In genomic region chr1:235325139-235325538, GRCh38 we compare ENCODE assay signal across 12 cellular contexts. TPM values are rescaled to one million over a fixed set of nuclear protein-coding genes. Genes with fewer than 3 reads are reported as not detected.
DNase-seq lines count a peak whose midpoint lies in the region; ATAC-seq, FAIRE-seq and TF ChIP-seq lines count a peak whose summit lies in the region.
"Had no signal": no experiment of that assay in that cellular context is flagged by ENCODE, and none has a peak within 500 bp of the region (broad histone marks: within the 10 kb centered on the region; RNA-seq: fewer than 3 reads in every experiment).

No MANE protein-coding gene starts in this region.

- DNase-seq in A549 (ENCODE audit: low read depth in 1 of 2, low spot score in 1 of 2) (no peak), memory B cell (ENCODE audit: low spot score in 2 of 2) (no peak), sciatic nerve (ENCODE audit: low spot score) (no peak), NCI-H345 treated with DMSO at 0.1 percent for 48 hours (lab: John Stamatoyannopoulos, UW; ENCODE audit: unreplicated experiment) (no peak)
- no peak for DNase-seq in activated naive CD8-positive, alpha-beta T cell treated with anti-CD3 and anti-CD28 coated beads, Interleukin-2, amount 50 U/mL, for 24 hours
- DNase-seq: activated CD4-positive, CD25-positive, alpha-beta regulatory T cell treated with anti-CD3 and anti-CD28 coated beads, Interleukin-2, amount 50 U/mL, for 72 hours; DMS153; effector CD8-positive, alpha-beta T cell; substantia nigra had no signal

- CTCF ChIA-PET in A549 (lab: Yijun Ruan, JAX): interaction anchor here (1.4 to 6.7 kb wide), 4 partner anchors 11 to 180 kb away, joined by 3 to 37 read pairs (median 6); no protein-coding TSS in a partner anchor
- CTCF ChIA-PET in HEK293 (lab: Yijun Ruan, JAX): interaction anchor here (1.5 to 3.4 kb wide), 3 partner anchors 18 to 91 kb away, joined by 4 to 23 read pairs (median 8); no protein-coding TSS in a partner anchor

- no peaks in the 10 kb centered on the region for H3K27me3 Mint-ChIP-seq in activated naive CD8-positive, alpha-beta T cell treated with anti-CD3 and anti-CD28 coated beads, Interleukin-2, amount 50 U/mL, for 24 hours
- H3K27me3 Mint-ChIP-seq in memory B cell: no peaks in the 10 kb centered on the region

- peak overlapping the region; percentile 90 for H3K27ac Mint-ChIP-seq in activated naive CD8-positive, alpha-beta T cell treated with anti-CD3 and anti-CD28 coated beads, Interleukin-2, amount 50 U/mL, for 24 hours
- H3K27ac Mint-ChIP-seq in memory B cell: no peak overlapping the region

- POLR2A ChIA-PET in A549 (lab: Yijun Ruan, JAX): no interaction called here
- POLR2A ChIA-PET in HEK293 (lab: Yijun Ruan, JAX): interaction anchor here (0.9 to 1.4 kb wide), 4 partner anchors 11 to 83 kb away, joined by 3 read pairs; partner anchors contain the start of gene TBCE

- H3K9me3 ChIP-seq in A549: no peaks in the 10 kb centered on the region
- no peaks in the 10 kb centered on the region for H3K9me3 ChIP-seq in HEK293 (ENCODE audit: control insufficient read depth, insufficient read depth, low read depth, low read length)

- H3K9me3 Mint-ChIP-seq in activated naive CD8-positive, alpha-beta T cell treated with anti-CD3 and anti-CD28 coated beads, Interleukin-2, amount 50 U/mL, for 24 hours: no peaks in the 10 kb centered on the region
- H3K9me3 Mint-ChIP-seq in memory B cell: no peaks in the 10 kb centered on the region

- H3K36me3 Mint-ChIP-seq in activated naive CD8-positive, alpha-beta T cell treated with anti-CD3 and anti-CD28 coated beads, Interleukin-2, amount 50 U/mL, for 24 hours (ENCODE audit: low read depth): peaks cover 31% of the 10 kb centered on the region
- H3K36me3 Mint-ChIP-seq in memory B cell: peaks cover 19% of the 10 kb centered on the region

- H3K4me1 ChIP-seq in A549: peaks cover 23% of the 10 kb centered on the region; the same call in 2 of the 3 replicates
- H3K4me1 ChIP-seq in HEK293 (ENCODE audit: control insufficient read depth, insufficient read depth, low read length): peaks cover 20% of the 10 kb centered on the region

- intact Hi-C loops in sciatic nerve (cut with DNase I): no loop called here

- no peak for FAIRE-seq in A549 (lab: Jason Lieb, UNC)

- no peak for ATAC-seq in A549
- no peak for ATAC-seq in activated naive CD8-positive, alpha-beta T cell treated with anti-CD3 and anti-CD28 coated beads, Interleukin-2, amount 50 U/mL, for 24 hours
- no peak for ATAC-seq in memory B cell (ENCODE audit: low read depth)
- no peak for ATAC-seq in sciatic nerve
- no peak for ATAC-seq in GM18519 (IDR thresholded peaks at IDR 0.05; ENCODE audit: low FRiP score, unreplicated experiment)
- ATAC-seq in HG02938 (IDR thresholded peaks at IDR 0.05; ENCODE audit: unreplicated experiment): no peak

- no peak for TF ChIP-seq POLR2A in A549 (IDR thresholded peaks at IDR 0.05; ENCODE audit: low read length)

- peak overlapping the region; percentile 94 for H3K4me3 Mint-ChIP-seq in activated naive CD8-positive, alpha-beta T cell treated with anti-CD3 and anti-CD28 coated beads, Interleukin-2, amount 50 U/mL, for 24 hours
- H3K4me3 Mint-ChIP-seq in memory B cell: peak overlapping the region; percentile 41

- no peak overlapping the region for H3K27ac ChIP-seq in A549
- no peak overlapping the region for H3K27ac ChIP-seq in HEK293 (ENCODE audit: extremely low read depth, low read depth, low read length)

- TF ChIP-seq EP300 in A549 (IDR thresholded peaks at IDR 0.05): no peak

- no peak for TF ChIP-seq RAD21 in A549 (conservative IDR thresholded peaks at IDR 0.05 in 1 of 2, IDR thresholded peaks at IDR 0.05 in 1 of 2)

- WGBS in A549 (ENCODE audit: missing lambda C conversion rate): 64% methylated on average over 3 of the region's 3 CpGs

- peaks cover 60% of the 10 kb centered on the region for H3K4me1 Mint-ChIP-seq in activated naive CD8-positive, alpha-beta T cell treated with anti-CD3 and anti-CD28 coated beads, Interleukin-2, amount 50 U/mL, for 24 hours
- peaks cover 34% of the 10 kb centered on the region for H3K4me1 Mint-ChIP-seq in memory B cell

- H3K4me3 ChIP-seq in A549 (no peak overlapping the region), HEK293 (ENCODE audit: low read depth, low read length) (peak overlapping the region; percentile 97)

- TF ChIP-seq CTCF in A549 (IDR thresholded peaks at IDR 0.05): no peak
- no peak for TF ChIP-seq CTCF in HEK293 (tag by site-specific recombination; IDR thresholded peaks at IDR 0.05)

- peaks cover 13 to 27% of the 10 kb centered on the region in 2 experiments for H3K36me3 ChIP-seq in HEK293 (ENCODE audit: control insufficient read depth in 2 of 2, insufficient read depth in 1 of 2, low read length in 2 of 2)

- H3K4me2 ChIP-seq in A549: peak overlapping the region; percentile 84

TF ChIP-seq in A549, 52 proteins besides CTCF, POLR2A, EP300 and RAD21:
- TF ChIP-seq MAFK (IDR thresholded peaks at IDR 0.05; ENCODE audit: partially characterized antibody) (no peak), CHD2 (IDR thresholded peaks at IDR 0.05; ENCODE audit: low read length, partially characterized antibody) (no peak), HOXA7 (CRISPR knock-in tag; IDR thresholded peaks at IDR 0.05) (no peak), MAZ (IDR thresholded peaks at IDR 0.05; ENCODE audit: borderline replicate concordance, low read depth, low read length) (no peak), RNF2 (IDR thresholded peaks at IDR 0.05; ENCODE audit: borderline replicate concordance, low read depth) (no peak), SMC3 (IDR thresholded peaks at IDR 0.05) (no peak), HDAC2 (IDR thresholded peaks at IDR 0.05) (no peak)
- TF ChIP-seq, protein P1, sequence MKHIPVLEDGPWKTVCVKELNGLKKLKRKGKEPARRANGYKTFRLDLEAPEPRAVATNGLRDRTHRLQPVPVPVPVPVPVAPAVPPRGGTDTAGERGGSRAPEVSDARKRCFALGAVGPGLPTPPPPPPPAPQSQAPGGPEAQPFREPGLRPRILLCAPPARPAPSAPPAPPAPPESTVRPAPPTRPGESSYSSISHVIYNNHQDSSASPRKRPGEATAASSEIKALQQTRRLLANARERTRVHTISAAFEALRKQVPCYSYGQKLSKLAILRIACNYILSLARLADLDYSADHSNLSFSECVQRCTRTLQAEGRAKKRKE (CRISPR knock-in tag; IDR thresholded peaks at IDR 0.05; ENCODE audit: low read depth): no peak

TF ChIP-seq in HEK293, 187 proteins besides CTCF, POLR2A, EP300 and RAD21:
- TF ChIP-seq ZNF623 (tag by site-specific recombination; IDR thresholded peaks at IDR 0.05) (0 out of 2 replicates have a peak, but pooled peaks have one; percentile 9), PRDM6 (tag by site-specific recombination; IDR thresholded peaks at IDR 0.05) (peak; percentile 40; the same call in 1 of the 2 replicates), ZBTB8A (tag by site-specific recombination; IDR thresholded peaks at IDR 0.05) (no peak)

RNA-seq across cellular contexts. Expression of gene ARID4B, which starts 2.8 kb away (rescaled TPM):
- polyA plus RNA-seq in A549 (2011; rRNA removed) (14.9 and 16.0 TPM in 2 replicates), A549 (2017; fragmentation: RNase III; extraction: RNeasy Plus Mini Kit Qiagen cat#74134 plus additional on column Dnase treatment) (13.2 to 14.9 TPM (median 13.7 TPM) in 3 replicates)
- polyA plus RNA-seq in A549 (2012; cell fraction: cytosol; rRNA removed): 3.6 and 3.7 TPM in 2 replicates
- 3.0 and 3.6 TPM in 2 replicates for polyA plus RNA-seq in A549 (2012; cell fraction: nucleus; rRNA removed)
- polyA minus RNA-seq in A549 (2011; rRNA and poly(A)+ RNA removed): 23.6 and 24.6 TPM in 2 replicates
- 61.3 TPM for total RNA-seq in sciatic nerve

RNA-seq across cellular contexts. Expression of gene GGPS1, which starts 3.2 kb away (rescaled TPM):
- polyA plus RNA-seq in A549 (2011; rRNA removed) (57.7 and 58.5 TPM in 2 replicates), A549 (2017; fragmentation: RNase III; extraction: RNeasy Plus Mini Kit Qiagen cat#74134 plus additional on column Dnase treatment) (27.3 to 33.4 TPM (median 27.5 TPM) in 3 replicates)
- polyA plus RNA-seq in A549 (2012; cell fraction: cytosol; rRNA removed): 9.7 and 10.7 TPM in 2 replicates
- polyA plus RNA-seq in A549 (2012; cell fraction: nucleus; rRNA removed): 2.2 and 4.9 TPM in 2 replicates
- polyA minus RNA-seq in A549 (2011; rRNA and poly(A)+ RNA removed): 20.1 and 22.4 TPM in 2 replicates
- 28.0 TPM for total RNA-seq in sciatic nerve

RNA-seq across cellular contexts. Expression of gene TBCE, which starts 42.1 kb away (rescaled TPM):
- polyA plus RNA-seq in A549 (2011; rRNA removed): 58.3 and 65.2 TPM in 2 replicates
- polyA plus RNA-seq in A549 (2012; cell fraction: cytosol; rRNA removed): 20.8 and 21.0 TPM in 2 replicates
- 13.7 and 22.8 TPM in 2 replicates for polyA plus RNA-seq in A549 (2012; cell fraction: nucleus; rRNA removed)
- 45.1 to 51.5 TPM (median 45.4 TPM) in 3 replicates for polyA plus RNA-seq in A549 (2017; fragmentation: RNase III; extraction: RNeasy Plus Mini Kit Qiagen cat#74134 plus additional on column Dnase treatment)
- polyA minus RNA-seq in A549 (2011; rRNA and poly(A)+ RNA removed): 18.6 and 23.0 TPM in 2 replicates
- total RNA-seq in sciatic nerve: 27.9 TPM
